ENCODE assay signal across 12 cellular contexts in the genomic region with DNA sequence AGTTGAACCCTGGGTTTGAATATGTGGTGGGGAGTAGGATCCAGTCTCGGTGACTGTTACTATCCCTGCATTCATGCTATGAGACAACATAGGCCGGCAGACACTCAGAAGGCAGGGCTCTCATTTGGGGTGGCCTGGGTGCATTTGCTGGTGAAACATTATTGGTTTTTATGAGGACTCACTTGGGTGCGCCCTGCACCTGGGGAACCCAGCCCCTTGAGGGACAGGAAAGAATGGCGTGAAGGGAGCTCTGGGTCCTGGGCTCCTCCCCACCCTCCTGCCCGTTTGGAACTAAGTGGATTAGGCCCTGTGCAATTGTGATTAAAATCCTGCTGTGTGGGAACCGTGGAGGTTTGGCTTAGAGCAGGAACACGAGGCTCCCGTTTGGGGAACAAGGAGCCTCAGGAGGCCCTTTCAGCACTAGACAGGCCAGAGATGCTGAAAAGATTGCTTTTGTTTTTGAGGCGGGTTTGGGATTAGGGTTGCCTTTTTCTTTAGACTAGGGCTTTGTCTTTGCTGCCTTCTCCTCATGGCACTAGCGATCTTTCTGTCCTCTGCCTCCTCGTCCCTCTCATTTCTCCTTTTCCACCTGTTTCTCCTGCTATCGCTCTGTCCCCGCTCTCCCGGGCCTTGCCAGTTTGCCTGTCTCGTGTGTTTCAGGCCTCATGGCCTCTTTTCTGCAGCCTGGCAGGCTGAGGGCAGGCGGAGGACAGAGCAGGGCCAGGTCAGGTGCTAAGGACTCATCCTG. TPM values are rescaled to one million over a fixed set of nuclear protein-coding genes. Genes with fewer than 3 reads are reported as not detected.
DNase-seq lines count a peak whose midpoint lies in the region; ATAC-seq and TF ChIP-seq lines count a peak whose summit lies in the region.
"Had no signal": no experiment of that assay in that cellular context is flagged by ENCODE, and none has a peak within 500 bp of the region (broad histone marks: within the 10 kb centered on the region; RNA-seq: fewer than 3 reads in every experiment).

No MANE protein-coding gene starts in this region.

- no peaks in the 10 kb centered on the region for H3K27me3 ChIP-seq in mammary epithelial cell (ENCODE audit: insufficient read depth, low read length)
- H3K27me3 ChIP-seq in breast epithelium = no peaks in the 10 kb centered on the region
- H3K27me3 ChIP-seq in right atrium auricular region = no peaks in the 10 kb centered on the region
- H3K27me3 ChIP-seq: ascending aorta, spleen had no signal

- no peaks in the 10 kb centered on the region for H4K20me1 ChIP-seq in mammary epithelial cell (ENCODE audit: insufficient read depth, low read length)

- peak overlapping the region; percentile 15 for H3K4me3 Mint-ChIP-seq in T-helper 17 cell
- H3K4me3 Mint-ChIP-seq in stimulated activated naive B cell treated with anti-CD40 and anti-IgM and Interleukin-4, amounts not matched to agents 10 μg/mL and 1 μg/mL and 100 μg/mL, for 72 hours = no peak overlapping the region

- no peaks in the 10 kb centered on the region for H3K36me3 ChIP-seq in mammary epithelial cell (ENCODE audit: insufficient read depth, low read length)
- H3K36me3 ChIP-seq in breast epithelium = no peaks in the 10 kb centered on the region
- peaks cover 6% of the 10 kb centered on the region for H3K36me3 ChIP-seq in right atrium auricular region
- H3K36me3 ChIP-seq: ascending aorta had no signal

- H3K27ac ChIP-seq in mammary epithelial cell (ENCODE audit: insufficient read depth, low read depth, low read length) = peak overlapping the region; percentile 5
- no peak overlapping the region for H3K27ac ChIP-seq in breast epithelium
- peak overlapping the region; percentile 79 to 97 for H3K27ac ChIP-seq in right atrium auricular region
- H3K27ac ChIP-seq: ascending aorta had no signal

- no peak for DNase-seq in mammary epithelial cell
- no peak for DNase-seq in breast epithelium (ENCODE audit: low spot score in 2 of 2)
- DNase-seq in T-helper 17 cell = no peak
- DNase-seq in right atrium auricular region (ENCODE audit: low spot score) = no peak
- DNase-seq in stimulated activated naive B cell treated with anti-CD40 and anti-IgM and Interleukin-4, amounts not matched to agents 10 μg/mL and 1 μg/mL and 100 μg/mL, for 72 hours = no peak
- no peak for DNase-seq in stimulated activated CD4-positive, alpha-beta T cell treated with anti-CD3 and anti-CD28 coated beads, Interleukin-15, amount 100 ng/mL, for 24 hours
- DNase-seq in SK-N-DZ (ENCODE audit: low spot score) = no peak
- no peak for DNase-seq in HUDEP-2 (lab: John Stamatoyannopoulos, UW; ENCODE audit: unreplicated experiment in 76 of 76)
- DNase-seq: NCI-H1436, NCI-H69, spleen had no signal

- H3K9me3 ChIP-seq in mammary epithelial cell (replicated peaks; ENCODE audit: insufficient read depth, low read length) (no peaks in the 10 kb centered on the region), breast epithelium (no peaks in the 10 kb centered on the region), T-helper 17 cell (ENCODE audit: control insufficient read depth, low read length, poor library complexity, severe bottlenecking) (no peaks in the 10 kb centered on the region), right atrium auricular region (no peaks in the 10 kb centered on the region)
- H3K9me3 ChIP-seq: ascending aorta, spleen had no signal

- no peaks in the 10 kb centered on the region for H3K27me3 Mint-ChIP-seq in T-helper 17 cell
- H3K27me3 Mint-ChIP-seq in stimulated activated naive B cell treated with anti-CD40 and anti-IgM and Interleukin-4, amounts not matched to agents 10 μg/mL and 1 μg/mL and 100 μg/mL, for 72 hours = no peaks in the 10 kb centered on the region

- in situ Hi-C loops in mammary epithelial cell (cut with MboI; ENCODE audit: low sequenced_read_pairs in 2 of 2) = no loop called here

- H3K27ac Mint-ChIP-seq in T-helper 17 cell = peak overlapping the region; percentile 96
- H3K27ac Mint-ChIP-seq in stimulated activated naive B cell treated with anti-CD40 and anti-IgM and Interleukin-4, amounts not matched to agents 10 μg/mL and 1 μg/mL and 100 μg/mL, for 72 hours = peak overlapping the region; percentile 57

- peaks cover 97% of the 10 kb centered on the region for H3K79me2 ChIP-seq in mammary epithelial cell (ENCODE audit: insufficient read depth, low read length)

- no peak overlapping the region for H2AFZ ChIP-seq in mammary epithelial cell (ENCODE audit: low read depth, low read length)

- dilution Hi-C loops in mammary epithelial cell (cut with HindIII; ENCODE audit: low sequenced_read_pairs) = no loop called here

- no peak for ATAC-seq in T-helper 17 cell
- no peak for ATAC-seq in stimulated activated naive B cell treated with anti-CD40 and anti-IgM and Interleukin-4, amounts not matched to agents 10 μg/mL and 1 μg/mL and 100 μg/mL, for 72 hours (replicated peaks)

- 84% methylated on average over 10 of the region's 16 CpGs for WGBS in mammary epithelial cell (ENCODE audit: low coverage, missing lambda C conversion rate)

- H3K9ac ChIP-seq in mammary epithelial cell (ENCODE audit: insufficient read depth, low read length) = no peak overlapping the region

- H3K4me3 ChIP-seq in mammary epithelial cell (replicated peaks in 1 of 3; ENCODE audit: insufficient read depth in 1 of 3, low read depth in 2 of 3, low read length in 3 of 3) (no peak overlapping the region), breast epithelium (no peak overlapping the region), right atrium auricular region (no peak overlapping the region)
- H3K4me3 ChIP-seq: ascending aorta had no signal

- no peak for TF ChIP-seq CTCF in mammary epithelial cell (conservative IDR thresholded peaks at IDR 0.05 in 1 of 2, IDR thresholded peaks at IDR 0.05 in 1 of 2; ENCODE audit: extremely low read depth in 1 of 2, insufficient read depth in 1 of 2, low read depth in 1 of 2, low read length in 2 of 2)
- TF ChIP-seq CTCF in breast epithelium (IDR thresholded peaks at IDR 0.05) = no peak
- no peak for TF ChIP-seq CTCF in right atrium auricular region (IDR thresholded peaks at IDR 0.05)

- peaks cover 89% of the 10 kb centered on the region for H3K4me1 ChIP-seq in mammary epithelial cell (ENCODE audit: insufficient read depth, low read length)
- H3K4me1 ChIP-seq in breast epithelium = no peaks in the 10 kb centered on the region
- H3K4me1 ChIP-seq in right atrium auricular region = peaks cover 0 to 85% of the 10 kb centered on the region in 2 donors

- H3K4me2 ChIP-seq in mammary epithelial cell (ENCODE audit: insufficient read depth, low read depth, low read length) = peak overlapping the region; percentile 58

- CTCF ChIA-PET in mammary epithelial cell (lab: Charles Lee; ENCODE audit: low non-redundant PET) = no interaction called here

- intact Hi-C loops in mammary epithelial cell (cut with micrococcal nuclease) = no loop called here
- intact Hi-C loops in breast epithelium (cut with DNase I; ENCODE audit: low total_unique reads) = no loop called here

- H3K9me3 Mint-ChIP-seq in stimulated activated naive B cell treated with anti-CD40 and anti-IgM and Interleukin-4, amounts not matched to agents 10 μg/mL and 1 μg/mL and 100 μg/mL, for 72 hours = no peaks in the 10 kb centered on the region

- peaks cover 66% of the 10 kb centered on the region for H3K4me1 Mint-ChIP-seq in T-helper 17 cell
- H3K4me1 Mint-ChIP-seq in stimulated activated naive B cell treated with anti-CD40 and anti-IgM and Interleukin-4, amounts not matched to agents 10 μg/mL and 1 μg/mL and 100 μg/mL, for 72 hours = peaks cover 46 to 82% of the 10 kb centered on the region in 2 donors

- no peak for TF ChIP-seq POLR2A in breast epithelium (IDR thresholded peaks at IDR 0.05)

- H3K36me3 Mint-ChIP-seq in T-helper 17 cell (ENCODE audit: low read depth) = peaks cover 4% of the 10 kb centered on the region
- peaks cover 25 to 48% of the 10 kb centered on the region in 2 donors for H3K36me3 Mint-ChIP-seq in stimulated activated naive B cell treated with anti-CD40 and anti-IgM and Interleukin-4, amounts not matched to agents 10 μg/mL and 1 μg/mL and 100 μg/mL, for 72 hours

- no TSS peak for BruUV-seq in mammary epithelial cell (replicated peaks; lab: Mats Ljungman, UMichigan)

RNA-seq across cellular contexts. Expression of a gene that starts 8.4 kb away (rescaled TPM):
- total RNA-seq in mammary epithelial cell (100 to 1,000 TPM in 1 of 2 donors, 10 to 100 TPM in 1; 94.9 to 138 TPM), breast epithelium (10 to 100 TPM; 30.4 to 38.4 (median 30.8) TPM), T-helper 17 cell (10 to 100 TPM; 44.7 to 49.2 TPM), right atrium auricular region (100 to 1,000 TPM; 148 to 187 TPM)
- 259 TPM for polyA plus RNA-seq in mammary epithelial cell
- polyA minus RNA-seq in mammary epithelial cell = 258 TPM
- polyA plus RNA-seq in SK-N-DZ (2014; cell fraction: cytosol; rRNA removed) = 32.9 and 33.0 TPM in 2 replicates
- 17.7 and 25.3 TPM in 2 replicates for polyA plus RNA-seq in SK-N-DZ (2014; cell fraction: nucleus; rRNA removed)

RNA-seq across cellular contexts. Expression of a gene that starts 13.7 kb away (rescaled TPM):
- total RNA-seq in mammary epithelial cell = 1 to 10 TPM; 1.8 to 2.8 TPM
- 3.6 TPM for polyA plus RNA-seq in mammary epithelial cell
- 8.8 TPM for polyA minus RNA-seq in mammary epithelial cell
- 10 to 100 TPM in 2 of 3 donors, 1 to 10 TPM in 1; 5.4 to 29.6 (median 17.4) TPM for total RNA-seq in breast epithelium
- 10 to 100 TPM; 28.3 to 63.4 TPM for total RNA-seq in T-helper 17 cell
- total RNA-seq in right atrium auricular region = 1 to 10 TPM; 4.7 to 9.9 TPM
- 0.96 and 1.5 TPM in 2 replicates for polyA plus RNA-seq in SK-N-DZ (2014; cell fraction: cytosol; rRNA removed)
- 0.79 and 2.1 TPM in 2 replicates for polyA plus RNA-seq in SK-N-DZ (2014; cell fraction: nucleus; rRNA removed)

RNA-seq across cellular contexts. Expression of a gene that starts 49.4 kb away (rescaled TPM):
- total RNA-seq in mammary epithelial cell (under 1 TPM; 0.17 to 0.38 TPM), breast epithelium (under 1 TPM; 0.64 to 0.73 (median 0.66) TPM), T-helper 17 cell (1 to 10 TPM; 1.9 to 3.2 TPM), right atrium auricular region (1 to 10 TPM; 2.7 to 4.6 TPM)
- polyA plus RNA-seq in mammary epithelial cell = 0.08 TPM
- polyA minus RNA-seq in mammary epithelial cell = not detected
- polyA plus RNA-seq in SK-N-DZ (2014; cell fraction: cytosol; rRNA removed) = 1.4 and 2.9 TPM in 2 replicates
- polyA plus RNA-seq in SK-N-DZ (2014; cell fraction: nucleus; rRNA removed) = 7.7 and 13.9 TPM in 2 replicates

RNA-seq across cellular contexts. Expression of a gene that starts 56.0 kb away (rescaled TPM):
- total RNA-seq in mammary epithelial cell (10 to 100 TPM; 14.2 to 23.1 TPM), breast epithelium (10 to 100 TPM in 1 of 3 donors, 1 to 10 TPM in 2; 6.1 to 10.7 (median 9.2) TPM), T-helper 17 cell (10 to 100 TPM; 22.7 to 25.1 TPM), right atrium auricular region (1 to 10 TPM; 7.2 to 9.6 TPM)
- polyA plus RNA-seq in mammary epithelial cell = 15.4 TPM
- polyA minus RNA-seq in mammary epithelial cell = 8.5 TPM
- 17.7 and 19.0 TPM in 2 replicates for polyA plus RNA-seq in SK-N-DZ (2014; cell fraction: cytosol; rRNA removed)
- polyA plus RNA-seq in SK-N-DZ (2014; cell fraction: nucleus; rRNA removed) = 37.5 and 42.6 TPM in 2 replicates

RNA-seq across cellular contexts. Expression of a gene that starts 57.8 kb away (rescaled TPM):
- total RNA-seq in mammary epithelial cell = 1 to 10 TPM in 1 of 2 donors, under 1 TPM in 1; 0.80 to 6.5 TPM
- 2.1 TPM for polyA plus RNA-seq in mammary epithelial cell
- not detected for polyA minus RNA-seq in mammary epithelial cell
- total RNA-seq in breast epithelium = 10 to 100 TPM; 10.7 to 16.8 (median 15.1) TPM
- total RNA-seq in T-helper 17 cell = 10 to 100 TPM; 15.0 to 17.1 TPM
- total RNA-seq in right atrium auricular region = 10 to 100 TPM; 25.6 to 34.8 TPM
- 10.7 and 14.0 TPM in 2 replicates for polyA plus RNA-seq in SK-N-DZ (2014; cell fraction: cytosol; rRNA removed)
- 16.2 and 26.7 TPM in 2 replicates for polyA plus RNA-seq in SK-N-DZ (2014; cell fraction: nucleus; rRNA removed)

Comparison
In these comparisons a context has a peak if more than half of its experiments do, and no peak if none do; other contexts are left out.
1. H3K27ac ChIP-seq: peak in mammary epithelial cell (single experiment) and right atrium auricular region (2 of 2); none in breast epithelium (0 of 2).